7 cellular contexts compared by ENCODE assay signal in genomic region chr15:81995084-81995483, GRCh38. TPM values are rescaled to one million over a fixed set of nuclear protein-coding genes. Genes with fewer than 3 reads are reported as not detected.
DNase-seq lines count a peak whose midpoint lies in the region; ATAC-seq and TF ChIP-seq lines count a peak whose summit lies in the region.
"Not testable (repeated sequence)": the region's sequence is repeated elsewhere in the genome, so short reads cannot be mapped to it uniquely, and the experiment has no call there.

No MANE protein-coding gene starts in this region.

- peaks cover 13% of the 10 kb centered on the region for H3K9me3 Mint-ChIP-seq in activated CD4-positive, alpha-beta T cell treated with anti-CD3 and anti-CD28 coated beads, Interleukin-2, amount 10 ng/mL, durations not matched to agents 7 days and 5 days
- peaks cover 32 to 44% (median 35%) of the 10 kb centered on the region in 5 experiments for H3K9me3 Mint-ChIP-seq in brain

- not testable (repeated sequence) for ATAC-seq in foreskin keratinocyte, lower lobe of right lung

- H3K4me3 ChIP-seq in H7 (ENCODE audit: insufficient read depth, low read depth, low read length) (peak overlapping the region; percentile 41), lower lobe of right lung (peak overlapping the region; percentile 6), neuron (ENCODE audit: low read length) (peak overlapping the region; percentile 43)

- peak overlapping the region; percentile 26 for H3K27ac ChIP-seq in foreskin keratinocyte
- H3K27ac ChIP-seq in lower lobe of right lung, result not testable (repeated sequence)

- not testable (repeated sequence) for H3K4me1 Mint-ChIP-seq in activated CD4-positive, alpha-beta T cell treated with anti-CD3 and anti-CD28 coated beads, Interleukin-2, amount 10 ng/mL, durations not matched to agents 7 days and 5 days
- peaks cover 17% of the 10 kb centered on the region for H3K4me1 Mint-ChIP-seq in brain

- not testable (repeated sequence) for H3K9me3 ChIP-seq in lower lobe of right lung; neuron (ENCODE audit: low read length)

- H3K36me3 Mint-ChIP-seq in activated CD4-positive, alpha-beta T cell treated with anti-CD3 and anti-CD28 coated beads, Interleukin-2, amount 10 ng/mL, durations not matched to agents 7 days and 5 days (ENCODE audit: low read depth), result not testable (repeated sequence)
- peaks cover 44% of the 10 kb centered on the region for H3K36me3 Mint-ChIP-seq in brain

- POLR2A ChIA-PET in activated CD4-positive, alpha-beta T cell treated with anti-CD3 and anti-CD28 coated beads, Interleukin-2, amount 10 ng/mL, durations not matched to agents 7 days and 5 days (lab: Charles Lee), result not testable (repeated sequence)

- H3K27me3 ChIP-seq in H7 (ENCODE audit: control insufficient read depth, insufficient read depth, low read length); foreskin keratinocyte; lower lobe of right lung (ENCODE audit: low read depth); neuron (ENCODE audit: insufficient read depth, low read length): not testable (repeated sequence)

- CTCF ChIA-PET in activated CD4-positive, alpha-beta T cell treated with anti-CD3 and anti-CD28 coated beads, Interleukin-2, amount 10 ng/mL, durations not matched to agents 7 days and 5 days (lab: Charles Lee), result not testable (repeated sequence)

- intact Hi-C loops in lower lobe of right lung (cut with DNase I), result not testable (repeated sequence)

- H3K36me3 ChIP-seq in H7 (replicated peaks; ENCODE audit: control insufficient read depth, insufficient read depth, low read length); lower lobe of right lung; neuron (ENCODE audit: insufficient read depth, low read length): not testable (repeated sequence)

- H3K27me3 Mint-ChIP-seq in activated CD4-positive, alpha-beta T cell treated with anti-CD3 and anti-CD28 coated beads, Interleukin-2, amount 10 ng/mL, durations not matched to agents 7 days and 5 days; brain: not testable (repeated sequence)

- H3K27ac Mint-ChIP-seq in activated CD4-positive, alpha-beta T cell treated with anti-CD3 and anti-CD28 coated beads, Interleukin-2, amount 10 ng/mL, durations not matched to agents 7 days and 5 days, result peak overlapping the region; percentile 51
- peak overlapping the region; percentile 49 to 99 (median 86) for H3K27ac Mint-ChIP-seq in brain

- DNase-seq in H7; activated CD4-positive, alpha-beta T cell treated with anti-CD3 and anti-CD28 coated beads, Interleukin-2, amount 10 ng/mL, durations not matched to agents 7 days and 5 days; foreskin keratinocyte; lower lobe of right lung: not testable (repeated sequence)
- peak; percentile 24 for DNase-seq in NCI-H345 (lab: John Stamatoyannopoulos, UW)

- H3K4me3 Mint-ChIP-seq in activated CD4-positive, alpha-beta T cell treated with anti-CD3 and anti-CD28 coated beads, Interleukin-2, amount 10 ng/mL, durations not matched to agents 7 days and 5 days, result peak overlapping the region; percentile 64
- H3K4me3 Mint-ChIP-seq in brain, result peak overlapping the region; percentile 68 to 89 (median 88)

- H2AFZ ChIP-seq in neuron (ENCODE audit: low read depth, low read length), result not testable (repeated sequence)

- not testable (repeated sequence) for H3K4me1 ChIP-seq in foreskin keratinocyte; lower lobe of right lung; neuron (ENCODE audit: insufficient read depth, low read length)

- not testable (repeated sequence) for TF ChIP-seq CTCF in brain (conservative IDR thresholded peaks at IDR 0.05); foreskin keratinocyte (conservative IDR thresholded peaks at IDR 0.05); lower lobe of right lung (IDR thresholded peaks at IDR 0.05)

RNA-seq across cellular contexts. Expression of gene MEX3B, which starts 50.7 kb away (rescaled TPM):
- 9.9 and 14.3 TPM in 2 replicates for total RNA-seq in H7 (2014; rRNA removed; shearing (Covaris generic))
- total RNA-seq in activated CD4-positive, alpha-beta T cell treated with anti-CD3 and anti-CD28 coated beads, Interleukin-2, amount 10 ng/mL, durations not matched to agents 7 days and 5 days, result 1 to 10 TPM in 1 of 2 experiments, under 1 TPM in 1; 0.99 to 1.2 TPM
- polyA plus RNA-seq in brain (ENCODE audit: insufficient read depth, low read depth, low replicate concordance) (15.7 TPM), foreskin keratinocyte (0.39 and 0.51 TPM in 2 replicates)
- total RNA-seq in foreskin keratinocyte (1.0 and 1.3 TPM in 2 replicates), lower lobe of right lung (1.8 TPM)
